ENCODE assay signal across 11 cellular contexts in the genomic region with DNA sequence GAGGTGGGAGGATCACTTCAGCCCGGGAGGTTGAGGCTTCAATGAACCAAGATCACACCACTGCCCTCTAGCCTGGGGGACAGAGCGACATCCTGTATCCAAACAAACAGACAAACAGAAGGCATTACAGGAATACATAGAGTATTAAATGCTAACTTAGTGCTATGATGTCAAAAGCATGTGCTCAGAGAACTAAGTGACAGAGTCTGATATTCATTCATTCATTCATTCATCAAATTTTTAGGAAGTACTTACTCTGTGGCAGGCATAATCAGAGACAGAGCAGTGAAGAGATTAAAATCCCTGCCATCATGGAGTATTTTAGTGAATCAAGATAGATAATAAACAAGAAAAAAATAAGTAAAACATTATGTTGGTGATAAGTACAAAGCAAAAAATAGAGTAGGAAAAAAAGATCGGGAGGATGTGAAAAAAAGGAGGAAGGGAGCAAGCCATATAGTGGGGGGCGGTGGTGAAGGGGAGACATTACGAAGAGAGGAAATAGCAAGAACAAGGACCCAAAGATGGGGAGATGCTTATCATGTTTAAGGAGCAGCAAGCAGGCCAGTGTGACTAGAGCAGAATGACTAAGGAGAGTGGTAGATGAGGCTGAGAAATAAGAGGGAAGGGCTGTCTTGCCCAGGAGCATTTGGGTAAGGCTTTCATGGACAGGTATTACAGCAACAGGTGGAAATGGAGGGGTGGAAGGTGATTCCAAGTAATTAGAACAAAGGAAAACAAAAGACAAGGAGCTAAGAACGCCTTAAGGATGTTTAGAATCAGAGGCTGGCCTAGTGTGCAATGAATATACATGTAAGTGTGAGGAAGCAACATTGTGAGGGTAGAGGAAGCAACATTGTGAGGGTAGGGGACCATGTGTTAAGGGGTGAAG. TPM values are rescaled to one million over a fixed set of nuclear protein-coding genes. Genes with fewer than 3 reads are reported as not detected.
DNase-seq lines count a peak whose midpoint lies in the region; ATAC-seq and TF ChIP-seq lines count a peak whose summit lies in the region.
"Had no signal": no experiment of that assay in that cellular context is flagged by ENCODE, and none has a peak within 500 bp of the region (broad histone marks: within the 10 kb centered on the region; RNA-seq: fewer than 3 reads in every experiment).

No MANE protein-coding gene starts in this region.

- no peaks in the 10 kb centered on the region for H3K27me3 ChIP-seq in Karpas-422 (ENCODE audit: low read length)
- H3K27me3 ChIP-seq in mammary epithelial cell (ENCODE audit: insufficient read depth, low read length): no peaks in the 10 kb centered on the region
- H3K27me3 ChIP-seq in muscle layer of colon (ENCODE audit: control insufficient read depth in 1 of 2, insufficient read depth in 2 of 2, low read length in 2 of 2): no peaks in the 10 kb centered on the region

- WGBS in mammary epithelial cell (ENCODE audit: low coverage, missing lambda C conversion rate): 89% methylated on average over 6 of the region's 6 CpGs

- H3K4me3 ChIP-seq in AG10803 (ENCODE audit: low read length): peak overlapping the region; percentile 75
- H3K4me3 ChIP-seq in Karpas-422 (ENCODE audit: low read length): peak overlapping the region; percentile 70
- peak overlapping the region; percentile 10 to 93 (median 92) for H3K4me3 ChIP-seq in mammary epithelial cell (replicated peaks in 1 of 3; ENCODE audit: insufficient read depth in 1 of 3, low read depth in 2 of 3, low read length in 3 of 3)
- H3K4me3 ChIP-seq in muscle layer of colon (ENCODE audit: low read depth in 1 of 2, low read length in 2 of 2): no peak overlapping the region
- no peak overlapping the region for H3K4me3 ChIP-seq in mucosa of descending colon

- H3K4me2 ChIP-seq in Karpas-422 (ENCODE audit: low read depth, low read length, poor library complexity, severe bottlenecking): peak overlapping the region; percentile 88
- H3K4me2 ChIP-seq in mammary epithelial cell (ENCODE audit: insufficient read depth, low read depth, low read length): peak overlapping the region; percentile 94

- H2AFZ ChIP-seq in Karpas-422 (ENCODE audit: low read length): no peak overlapping the region
- no peak overlapping the region for H2AFZ ChIP-seq in mammary epithelial cell (ENCODE audit: low read depth, low read length)

- H3K36me3 ChIP-seq in Karpas-422 (ENCODE audit: insufficient read depth, low read length): peaks cover 9% of the 10 kb centered on the region; the same call in 1 of the 2 replicates
- H3K36me3 ChIP-seq in mammary epithelial cell (ENCODE audit: insufficient read depth, low read length): no peaks in the 10 kb centered on the region
- H3K36me3 ChIP-seq in muscle layer of colon (ENCODE audit: insufficient read depth, low read length): no peaks in the 10 kb centered on the region
- H3K36me3 ChIP-seq in mucosa of descending colon (ENCODE audit: low read depth): no peaks in the 10 kb centered on the region
- H3K36me3 ChIP-seq: cardiac muscle cell had no signal

- peaks cover 4% of the 10 kb centered on the region; the same call in 1 of the 2 replicates for H4K20me1 ChIP-seq in Karpas-422 (ENCODE audit: insufficient read depth, low read depth, low read length)
- no peaks in the 10 kb centered on the region for H4K20me1 ChIP-seq in mammary epithelial cell (ENCODE audit: insufficient read depth, low read length)

- BruUV-seq in mammary epithelial cell (replicated peaks; lab: Mats Ljungman, UMichigan): no TSS peak

- dilution Hi-C loops in mammary epithelial cell (cut with HindIII; ENCODE audit: low sequenced_read_pairs): loop anchor here (5.0 kb wide), 1 partner anchor 87 kb away; no protein-coding TSS in a partner anchor

- H3K79me2 ChIP-seq in Karpas-422 (ENCODE audit: low read length): peaks cover 77% of the 10 kb centered on the region
- H3K79me2 ChIP-seq in mammary epithelial cell (ENCODE audit: insufficient read depth, low read length): peaks cover 77% of the 10 kb centered on the region

- ATAC-seq in mucosa of descending colon (no peak), left lobe of liver (no peak), HG02763 (IDR thresholded peaks at IDR 0.05; ENCODE audit: unreplicated experiment) (no peak)

- no peaks in the 10 kb centered on the region for H3K9me2 ChIP-seq in Karpas-422 (replicated peaks; ENCODE audit: insufficient read depth, low read length)

- DNase-seq in AG10803 (ENCODE audit: low read depth): no peak
- peak; percentile 50 for DNase-seq in Karpas-422
- peak; percentile 35 for DNase-seq in mammary epithelial cell
- no peak for DNase-seq in mucosa of descending colon
- DNase-seq in left lobe of liver (ENCODE audit: low spot score): no peak
- DNase-seq in NOMO-1 (lab: John Stamatoyannopoulos, UW; ENCODE audit: unreplicated experiment in 2 of 2): no peak
- DNase-seq: GF-D8 had no signal

- TF ChIP-seq CTCF in AG10803 (conservative IDR thresholded peaks at IDR 0.05; ENCODE audit: low read length): no peak
- no peak for TF ChIP-seq CTCF in mammary epithelial cell (conservative IDR thresholded peaks at IDR 0.05 in 1 of 2, IDR thresholded peaks at IDR 0.05 in 1 of 2; ENCODE audit: extremely low read depth in 1 of 2, insufficient read depth in 1 of 2, low read depth in 1 of 2, low read length in 2 of 2)
- TF ChIP-seq CTCF in mucosa of descending colon (IDR thresholded peaks at IDR 0.05): no peak

- no peaks in the 10 kb centered on the region for H3K9me3 ChIP-seq in Karpas-422 (ENCODE audit: low read length)
- no peaks in the 10 kb centered on the region for H3K9me3 ChIP-seq in mammary epithelial cell (replicated peaks; ENCODE audit: insufficient read depth, low read length)
- no peaks in the 10 kb centered on the region for H3K9me3 ChIP-seq in muscle layer of colon (ENCODE audit: low read length)
- H3K9me3 ChIP-seq in mucosa of descending colon: no peaks in the 10 kb centered on the region

- peak overlapping the region; percentile 17; the same call in 1 of the 2 replicates for H3K27ac ChIP-seq in Karpas-422 (ENCODE audit: low read length)
- peak overlapping the region; percentile 86 for H3K27ac ChIP-seq in mammary epithelial cell (ENCODE audit: insufficient read depth, low read depth, low read length)
- H3K27ac ChIP-seq in muscle layer of colon (ENCODE audit: low read depth, low read length): peak overlapping the region; percentile 41
- H3K27ac ChIP-seq: cardiac muscle cell, KMS-11 had no signal

- intact Hi-C loops in mammary epithelial cell (cut with micrococcal nuclease) (loop anchor here (5.0 kb wide), 4 partner anchors 297 to 667 kb away; a partner anchor contains a TSS), mucosa of descending colon (cut with DNase I, micrococcal nuclease) (loop anchor here in 1 of 2 donors (5.0 kb wide), 1 partner anchor 207 kb away; no protein-coding TSS in a partner anchor)

- CTCF ChIA-PET in mammary epithelial cell (lab: Charles Lee; ENCODE audit: low non-redundant PET): no interaction called here

- H3K4me1 ChIP-seq in Karpas-422 (ENCODE audit: low read length) (peaks cover 61% of the 10 kb centered on the region), mammary epithelial cell (ENCODE audit: insufficient read depth, low read length) (peaks cover 41% of the 10 kb centered on the region), muscle layer of colon (ENCODE audit: insufficient read depth, low read length) (peaks cover 27% of the 10 kb centered on the region), mucosa of descending colon (ENCODE audit: low read depth) (peaks cover 28% of the 10 kb centered on the region)

- in situ Hi-C loops in mammary epithelial cell (cut with MboI; ENCODE audit: low sequenced_read_pairs in 2 of 2): loop anchor here (10.0 to 25.0 kb wide), 3 partner anchors 185 to 667 kb away; a partner anchor contains a TSS

- peak overlapping the region; percentile 89 for H3K9ac ChIP-seq in Karpas-422 (ENCODE audit: low read length)
- H3K9ac ChIP-seq in mammary epithelial cell (ENCODE audit: insufficient read depth, low read length): peak overlapping the region; percentile 45
- peak overlapping the region; percentile 25 for H3K9ac ChIP-seq in muscle layer of colon (ENCODE audit: low read length)
- H3K9ac ChIP-seq: KMS-11 had no signal

RNA-seq across cellular contexts. Expression of a gene that starts 2.8 kb away (rescaled TPM):
- 73.5 and 127 TPM in 2 replicates for total RNA-seq in Karpas-422 (2014; rRNA removed; shearing (Covaris generic); ENCODE audit: low replicate concordance)
- total RNA-seq in mammary epithelial cell (100 to 1,000 TPM in 1 of 2 donors, 10 to 100 TPM in 1; 67.6 to 123 TPM), mucosa of descending colon (10 to 100 TPM; 42.2 to 65.8 (median 45.3) TPM), left lobe of liver (10.0 TPM)
- polyA plus RNA-seq in mammary epithelial cell: 13.0 TPM
- polyA minus RNA-seq in mammary epithelial cell: 14.4 TPM

RNA-seq across cellular contexts. Expression of a gene that starts 30.4 kb away (rescaled TPM):
- total RNA-seq in Karpas-422 (2014; rRNA removed; shearing (Covaris generic); ENCODE audit: low replicate concordance): 0.18 and 3.3 TPM in 2 replicates
- total RNA-seq in mammary epithelial cell (10 to 100 TPM in 1 of 2 donors, 1 to 10 TPM in 1; 7.5 to 21.2 TPM), mucosa of descending colon (10 to 100 TPM; 12.0 to 15.1 (median 13.1) TPM), left lobe of liver (0.48 TPM)
- polyA plus RNA-seq in mammary epithelial cell: 9.7 TPM
- 4.5 TPM for polyA minus RNA-seq in mammary epithelial cell

Comparison
In these comparisons a context has a peak if more than half of its experiments do, and no peak if none do; other contexts are left out.
1. DNase-seq: peak in Karpas-422 (single experiment) and mammary epithelial cell (single experiment); none in AG10803 (single experiment), mucosa of descending colon (0 of 3), left lobe of liver (single experiment) and NOMO-1 (0 of 2).
2. H3K4me3 ChIP-seq: peak in AG10803 (single experiment), Karpas-422 (single experiment) and mammary epithelial cell (3 of 3); none in muscle layer of colon (0 of 2) and mucosa of descending colon (single experiment).
3. H3K27ac ChIP-seq: peak in every context shown above with its lines; median percentile 86 in mammary epithelial cell; 41 in muscle layer of colon; 17 in Karpas-422.
4. H3K9ac ChIP-seq: peak in every context shown above with its lines; median percentile 89 in Karpas-422; 45 in mammary epithelial cell; 25 in muscle layer of colon.